ENCODE assay signal across 8 cellular contexts in the genomic region with DNA sequence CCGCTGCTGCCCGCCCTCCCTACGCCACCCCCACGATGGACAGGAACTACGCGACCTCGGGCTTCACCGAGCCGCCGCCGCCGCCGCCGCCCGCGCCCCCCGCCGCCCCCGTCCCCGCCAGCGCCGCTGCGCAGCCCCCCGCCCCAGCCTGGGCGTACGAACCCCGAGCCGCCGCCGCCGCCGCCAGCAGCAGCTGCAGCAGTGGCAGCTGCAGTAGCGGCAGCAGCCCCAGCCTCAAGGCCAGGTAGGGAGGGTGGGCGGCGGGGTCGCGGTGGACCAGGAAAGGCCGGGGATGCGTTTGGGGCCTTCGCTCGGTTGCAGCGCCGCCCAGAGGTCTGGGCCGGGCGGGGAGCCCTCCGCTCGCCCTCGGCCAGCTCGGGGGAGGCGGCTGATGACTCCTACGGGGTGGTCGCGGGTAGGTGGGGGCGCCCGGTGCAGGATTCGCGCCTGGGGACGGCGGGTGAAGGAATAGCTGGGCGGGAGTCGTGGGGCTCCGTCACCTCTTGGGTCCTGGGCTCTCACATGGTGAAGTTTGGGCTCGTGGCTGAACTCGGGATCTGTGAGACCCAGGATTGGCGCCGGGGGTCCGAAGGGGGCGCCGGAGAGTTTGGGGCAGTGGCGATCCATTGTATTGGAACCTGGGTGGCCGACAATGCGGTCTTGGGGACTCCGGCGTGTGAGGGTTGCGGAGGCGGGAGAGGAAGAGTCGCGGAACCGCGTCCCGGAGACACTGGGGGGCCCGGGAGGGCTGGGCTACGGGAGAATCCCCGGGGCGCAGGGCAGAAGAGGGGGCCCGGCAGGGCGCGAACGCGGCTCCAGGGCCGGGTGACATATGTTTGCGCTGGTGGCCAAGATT. TPM values are rescaled to one million over a fixed set of nuclear protein-coding genes. Genes with fewer than 3 reads are reported as not detected.
DNase-seq lines count a peak whose midpoint lies in the region; ATAC-seq and TF ChIP-seq lines count a peak whose summit lies in the region.

No MANE protein-coding gene starts in this region.

- H3K36me3 ChIP-seq in OCI-LY3 (replicated peaks; ENCODE audit: low read depth, low read length): no peaks in the 10 kb centered on the region
- H3K36me3 ChIP-seq in neural progenitor cell: no peaks in the 10 kb centered on the region
- no peaks in the 10 kb centered on the region for H3K36me3 ChIP-seq in testis (ENCODE audit: low read depth, missing control alignments)

- H4K20me1 ChIP-seq in OCI-LY3 (ENCODE audit: insufficient read depth, low read length) (peaks cover 33% of the 10 kb centered on the region), neural progenitor cell (ENCODE audit: low read depth) (peaks cover 18% of the 10 kb centered on the region)

- 0 out of 2 replicates have a peak, but pooled peaks cover 5% of the 10 kb centered on the region for H3K27me3 ChIP-seq in OCI-LY3 (ENCODE audit: low read depth, low read length)
- H3K27me3 ChIP-seq in neural progenitor cell: no peaks in the 10 kb centered on the region
- H3K27me3 ChIP-seq in testis: no peaks in the 10 kb centered on the region

- peaks cover 14% of the 10 kb centered on the region for H3K36me3 Mint-ChIP-seq in neural progenitor cell

- H3K27me3 Mint-ChIP-seq in neural progenitor cell (ENCODE audit: insufficient read depth, low read depth): peaks cover 14% of the 10 kb centered on the region

- H3F3A ChIP-seq in neural progenitor cell (ENCODE audit: low read depth): peaks cover 41% of the 10 kb centered on the region

- peak overlapping the region; percentile 98 for H3K27ac Mint-ChIP-seq in neural progenitor cell

- H3K4me3 ChIP-seq in AG10803 (ENCODE audit: low read length) (peak overlapping the region; percentile 81), OCI-LY3 (ENCODE audit: low read length) (peak overlapping the region; percentile 78), fibroblast of villous mesenchyme (ENCODE audit: low read depth, low read length) (peak overlapping the region; percentile 89), neural progenitor cell (peak overlapping the region; percentile 97), testis (peak overlapping the region; percentile 84 to 86)

- H3K79me2 ChIP-seq in OCI-LY3 (ENCODE audit: low read length) (peaks cover 53% of the 10 kb centered on the region), neural progenitor cell (ENCODE audit: low read depth) (peaks cover 68% of the 10 kb centered on the region)

- WGBS in testis, 2 donors: 0 to 1% methylated on average over 23 to 79 of the region's 92 CpGs

- peak; percentile 29 for DNase-seq in AG10803 (ENCODE audit: low read depth)
- peak; percentile 83 for DNase-seq in activated effector memory CD4-positive, alpha-beta T cell treated with anti-CD3 and anti-CD28 coated beads, Interleukin-2, amount 50 U/mL, for 16 hours
- peak; percentile 45 for DNase-seq in fibroblast of villous mesenchyme (ENCODE audit: low read depth)
- DNase-seq in neural progenitor cell (ENCODE audit: low spot score): peak; percentile 92
- peak; percentile 62 for DNase-seq in testis

- H3K9me3 Mint-ChIP-seq in neural progenitor cell: peaks cover 6% of the 10 kb centered on the region

- peaks cover 33% of the 10 kb centered on the region for H3K4me1 Mint-ChIP-seq in neural progenitor cell

- H3K4me3 Mint-ChIP-seq in neural progenitor cell: peak overlapping the region; percentile 96

- TF ChIP-seq CTCF in AG10803 (conservative IDR thresholded peaks at IDR 0.05; ENCODE audit: low read length) (peak; percentile 36), OCI-LY3 (IDR thresholded peaks at IDR 0.05; ENCODE audit: low read depth, low read length) (peak; percentile 53), fibroblast of villous mesenchyme (IDR thresholded peaks at IDR 0.05; ENCODE audit: insufficient read depth, low read depth, low read length) (peak; percentile 45), neural progenitor cell (IDR thresholded peaks at IDR 0.05) (peak; percentile 71), testis (IDR thresholded peaks at IDR 0.05) (peak in 1 of 3 experiments; percentile 37)

- H3K9me3 ChIP-seq in OCI-LY3 (ENCODE audit: insufficient read depth, low read length): no peaks in the 10 kb centered on the region
- H3K9me3 ChIP-seq in neural progenitor cell (ENCODE audit: low read depth): no peaks in the 10 kb centered on the region
- no peaks in the 10 kb centered on the region for H3K9me3 ChIP-seq in testis

- TF ChIP-seq POLR2A in testis (IDR thresholded peaks at IDR 0.05): no peak

- H3K4me2 ChIP-seq in OCI-LY3 (ENCODE audit: low read length): peak overlapping the region; percentile 88
- peak overlapping the region; percentile 95 for H3K4me2 ChIP-seq in neural progenitor cell

- H3K27ac ChIP-seq in OCI-LY3 (ENCODE audit: low read length) (peak overlapping the region; percentile 66), neural progenitor cell (peak overlapping the region; percentile 93), testis (peak overlapping the region; percentile 91 to 96)

- H3K9ac ChIP-seq in OCI-LY3 (ENCODE audit: low read length) (peak overlapping the region; percentile 72), neural progenitor cell (peak overlapping the region; percentile 67)

- intact Hi-C loops in testis (cut with DNase I; ENCODE audit: low total_unique reads): no loop called here

- H3K4me1 ChIP-seq in OCI-LY3 (ENCODE audit: low read length) (peaks cover 22% of the 10 kb centered on the region), neural progenitor cell (peaks cover 30% of the 10 kb centered on the region), testis (no peaks in the 10 kb centered on the region)

- ATAC-seq in GM18519 (IDR thresholded peaks at IDR 0.05; ENCODE audit: low FRiP score, unreplicated experiment) (peak; percentile 17), HG03095 (IDR thresholded peaks at IDR 0.05; ENCODE audit: unreplicated experiment) (peak; percentile 31)

- H2AFZ ChIP-seq in OCI-LY3 (ENCODE audit: low read depth, low read length): no peak overlapping the region; the same call in 1 of the 2 replicates
- H2AFZ ChIP-seq in neural progenitor cell (replicated peaks): peak overlapping the region; percentile 53

RNA-seq across cellular contexts. Expression of a gene that starts 0.7 kb away (rescaled TPM):
- 19.0 and 26.8 TPM in 2 replicates for total RNA-seq in fibroblast of villous mesenchyme
- 49.4 and 79.2 TPM in 2 replicates for total RNA-seq in neural progenitor cell (ENCODE audit: low replicate concordance)
- 10 to 100 TPM; 35.4 to 42.7 TPM for total RNA-seq in testis
- polyA plus RNA-seq in testis (ENCODE audit: insufficient read depth, low read depth, low replicate concordance): 18.1 TPM

Comparison
In these comparisons a context has a peak if more than half of its experiments do, and no peak if none do; other contexts are left out.
1. Peak in every context shown above with its lines: DNase-seq, ATAC-seq, H3K4me3 ChIP-seq and H3K27ac ChIP-seq.
2. DNase-seq: peak in every context shown above with its lines; median percentile 92 in neural progenitor cell; 83 in activated effector memory CD4-positive, alpha-beta T cell treated with anti-CD3 and anti-CD28 coated beads, Interleukin-2, amount 50 U/mL, for 16 hours; 62 in testis; 45 in fibroblast of villous mesenchyme; 29 in AG10803.